23 cellular contexts compared by ENCODE assay signal in the genomic region with DNA sequence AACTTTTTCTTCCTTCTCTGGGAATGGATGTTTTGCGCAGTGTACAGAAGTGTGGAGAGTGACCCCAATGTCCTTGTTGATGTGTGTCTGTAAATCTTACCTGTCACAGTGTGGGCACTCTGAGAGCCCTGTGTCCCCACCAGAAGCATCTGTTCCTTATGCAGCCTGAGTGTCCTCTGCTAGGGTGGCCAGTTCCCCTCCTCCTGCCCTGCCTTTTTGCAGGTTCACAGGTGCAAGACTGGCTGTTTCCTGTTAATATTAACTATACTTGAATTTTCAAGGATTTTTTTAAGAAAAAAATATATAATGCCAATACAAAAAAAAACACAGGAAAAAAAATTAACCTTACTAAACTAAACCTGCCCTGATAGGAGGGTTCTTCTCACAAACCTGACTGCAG. TPM values are rescaled to one million over a fixed set of nuclear protein-coding genes. Genes with fewer than 3 reads are reported as not detected.
"Had no signal": no experiment of that assay in that cellular context is flagged by ENCODE, and none has a peak within 500 bp of the region (broad histone marks: within the 10 kb centered on the region; RNA-seq: fewer than 3 reads in every experiment).

No MANE protein-coding gene starts in this region.

- H3K4me3 ChIP-seq: cardiac muscle cell, SJSA1 had no signal

- ATAC-seq: activated CD4-positive, CD25-positive, alpha-beta regulatory T cell treated with anti-CD3 and anti-CD28 coated beads, Interleukin-2, amount 50 U/mL, for 24 hours; PC-3; SK-N-SH treated with all-trans-retinoic acid at 6 μM for 48 hours had no signal

- H3K36me3 ChIP-seq: brain microvascular endothelial cell, cardiac muscle cell, SJSA1 had no signal

- H3K4me1 ChIP-seq: SJSA1 had no signal

- DNase-seq: activated CD4-positive, alpha-beta T cell treated with anti-CD3 and anti-CD28 coated beads, Interleukin-2, amount 10 ng/mL, durations not matched to agents 24 days and 14 days; activated CD4-positive, alpha-beta T cell treated with anti-CD3 and anti-CD28 coated beads, Interleukin-2, amount 50 U/mL, for 48 hours; activated gamma-delta T cell treated with Interleukin-2 at 50 U/mL for 16 hours; activated naive CD4-positive, alpha-beta T cell treated with anti-CD3 and anti-CD28 coated beads, Interleukin-2, amount 10 ng/mL, durations not matched to agents 7 days and 5 days; activated naive CD8-positive, alpha-beta T cell treated with anti-CD3 and anti-CD28 coated beads for 36 hours; brain microvascular endothelial cell; NCI-H1092; NCI-H1436; NCI-H1694 treated with DMSO at 0.1 percent for 48 hours; NCI-H2081; NCI-H446; NCI-H524; PC-3; SHP77; SW 1271 had no signal

- H3K27ac Mint-ChIP-seq: activated naive CD4-positive, alpha-beta T cell treated with anti-CD3 and anti-CD28 coated beads, Interleukin-2, amount 10 ng/mL, durations not matched to agents 7 days and 5 days had no signal

- H3K27me3 Mint-ChIP-seq: activated naive CD8-positive, alpha-beta T cell treated with anti-CD3 and anti-CD28 coated beads for 36 hours had no signal

- H3K36me3 Mint-ChIP-seq: activated naive CD4-positive, alpha-beta T cell treated with anti-CD3 and anti-CD28 coated beads, Interleukin-2, amount 10 ng/mL, durations not matched to agents 7 days and 5 days had no signal

- H3K27ac ChIP-seq: brain microvascular endothelial cell, cardiac muscle cell, KMS-11, SJSA1 had no signal

- H3K4me3 Mint-ChIP-seq: activated CD4-positive, alpha-beta T cell treated with anti-CD3 and anti-CD28 coated beads, Interleukin-2, amount 10 ng/mL, durations not matched to agents 24 days and 14 days; activated naive CD4-positive, alpha-beta T cell treated with anti-CD3 and anti-CD28 coated beads, Interleukin-2, amount 10 ng/mL, durations not matched to agents 7 days and 5 days; activated naive CD8-positive, alpha-beta T cell treated with anti-CD3 and anti-CD28 coated beads for 36 hours had no signal

- H3K27me3 ChIP-seq: brain microvascular endothelial cell, cardiac muscle cell, SJSA1 had no signal

- H3K9me3 Mint-ChIP-seq: activated CD4-positive, alpha-beta T cell treated with anti-CD3 and anti-CD28 coated beads, Interleukin-2, amount 10 ng/mL, durations not matched to agents 24 days and 14 days had no signal

- H3K9me3 ChIP-seq: SJSA1 had no signal

RNA-seq across cellular contexts. Expression of gene HPN, which starts 53.4 kb away (rescaled TPM):
- total RNA-seq: activated CD8-positive, alpha-beta memory T cell treated with anti-CD3 and anti-CD28 coated beads for 36 hours; MCF 10A; SJSA1; T-helper 1 cell treated with Interleukin-12 subunit alpha and Interleukin-12 subunit beta and Interleukin-4 antibody, amounts not matched to agents 30 ng/mL and 1 ng/mL, for 36 hours had no signal
